Comparison of ENCODE assay signal across 22 cellular contexts in genomic region chr13:30698488-30699005, GRCh38. TPM values are rescaled to one million over a fixed set of nuclear protein-coding genes. Genes with fewer than 3 reads are reported as not detected.
"Had no signal": no experiment of that assay in that cellular context is flagged by ENCODE, and none has a peak within 500 bp of the region (broad histone marks: within the 10 kb centered on the region; RNA-seq: fewer than 3 reads in every experiment).

No MANE protein-coding gene starts in this region.

- H3K4me2 ChIP-seq: hepatocyte had no signal

- FAIRE-seq: keratinocyte had no signal

- H3K79me2 ChIP-seq: hepatocyte had no signal

- H3K27me3 ChIP-seq: body of pancreas, hepatocyte, sigmoid colon, thyroid gland, vagina had no signal

- H2AFZ ChIP-seq: hepatocyte had no signal

- H3K27ac ChIP-seq: body of pancreas, hepatocyte, sigmoid colon, thyroid gland, vagina had no signal

- H3K4me3 Mint-ChIP-seq: activated B cell treated with CpG ODN at 0.5 μM for 24 hours; activated CD8-positive, alpha-beta T cell treated with anti-CD3 and anti-CD28 coated beads for 36 hours; activated naive CD8-positive, alpha-beta T cell; naive thymus-derived CD8-positive, alpha-beta T cell; stimulated activated effector memory CD8-positive, alpha-beta T cell treated with anti-CD3 and anti-CD28 coated beads, Interleukin-12 subunit alpha, Interleukin-12 subunit beta, amount 100 ng/mL, for 72 hours had no signal

- H3K36me3 ChIP-seq: sigmoid colon, thyroid gland, vagina had no signal

- ATAC-seq: activated CD8-positive, alpha-beta T cell treated with anti-CD3 and anti-CD28 coated beads for 36 hours; body of pancreas; left lobe of liver; mucosa of descending colon; naive thymus-derived CD8-positive, alpha-beta T cell; stimulated activated effector memory CD8-positive, alpha-beta T cell treated with anti-CD3 and anti-CD28 coated beads, Interleukin-12 subunit alpha, Interleukin-12 subunit beta, amount 100 ng/mL, for 72 hours had no signal

- DNase-seq: activated B cell treated with CpG ODN at 0.5 μM for 24 hours; activated CD4-positive, alpha-beta T cell treated with anti-CD3 and anti-CD28 coated beads for 48 hours; activated CD8-positive, alpha-beta T cell treated with anti-CD3 and anti-CD28 coated beads for 36 hours; activated gamma-delta T cell; activated T-cell treated with anti-CD3 and anti-CD28 coated beads, Interleukin-2, amount 50 U/mL, for 48 hours; amniotic stem cell; body of pancreas; central memory CD4-positive, alpha-beta T cell; cortex of kidney; effector CD4-positive, alpha-beta T cell; mucosa of descending colon; naive thymus-derived CD8-positive, alpha-beta T cell; sigmoid colon; SW 1271; thyroid gland had no signal

- H3K36me3 Mint-ChIP-seq: activated naive CD8-positive, alpha-beta T cell; naive thymus-derived CD8-positive, alpha-beta T cell; stimulated activated effector memory CD8-positive, alpha-beta T cell treated with anti-CD3 and anti-CD28 coated beads, Interleukin-12 subunit alpha, Interleukin-12 subunit beta, amount 100 ng/mL, for 72 hours had no signal

- H3K9me3 Mint-ChIP-seq: activated B cell treated with CpG ODN at 0.5 μM for 24 hours; activated CD8-positive, alpha-beta T cell treated with anti-CD3 and anti-CD28 coated beads for 36 hours; naive thymus-derived CD8-positive, alpha-beta T cell; stimulated activated effector memory CD8-positive, alpha-beta T cell treated with anti-CD3 and anti-CD28 coated beads, Interleukin-12 subunit alpha, Interleukin-12 subunit beta, amount 100 ng/mL, for 72 hours had no signal

- H3K4me1 ChIP-seq: body of pancreas, sigmoid colon had no signal

- H3K27ac Mint-ChIP-seq: activated B cell treated with CpG ODN at 0.5 μM for 24 hours; activated CD8-positive, alpha-beta T cell treated with anti-CD3 and anti-CD28 coated beads for 36 hours; activated naive CD8-positive, alpha-beta T cell; naive thymus-derived CD8-positive, alpha-beta T cell; stimulated activated effector memory CD8-positive, alpha-beta T cell treated with anti-CD3 and anti-CD28 coated beads, Interleukin-12 subunit alpha, Interleukin-12 subunit beta, amount 100 ng/mL, for 72 hours had no signal

- H3K4me3 ChIP-seq: body of pancreas, hepatocyte, mucosa of descending colon, sigmoid colon, thyroid gland, vagina had no signal

- H3K9me3 ChIP-seq: body of pancreas, mucosa of descending colon, sigmoid colon, thyroid gland, vagina had no signal

RNA-seq across cellular contexts. Expression of gene ALOX5AP, which starts 36.8 kb away (rescaled TPM):
- total RNA-seq: pulmonary artery endothelial cell had no signal
